In genomic region chr6:506508-506907, GRCh38 we compare ENCODE assay signal across 1 cellular context.
A peak's percentile ranks its signal among the peaks of the same experiment; 100 is the strongest.
TF ChIP-seq lines count a peak whose summit lies in the region.

No MANE protein-coding gene starts in this region.

TF ChIP-seq in GM12878, 131 proteins besides CTCF, POLR2A, EP300 and RAD21 (continued from another document):
- TF ChIP-seq MEF2B (IDR thresholded peaks at IDR 0.05; ENCODE audit: partially characterized antibody, poor library complexity, severe bottlenecking): no peak
- TF ChIP-seq MTA2 (IDR thresholded peaks at IDR 0.05; ENCODE audit: low read depth): no peak
- no peak for TF ChIP-seq PAX5 (IDR thresholded peaks at IDR 0.05; ENCODE audit: borderline replicate concordance, low read depth, low read length)
- no peak for TF ChIP-seq HDAC6 (IDR thresholded peaks at IDR 0.05; ENCODE audit: unreplicated experiment)
- no peak for TF ChIP-seq MTA3 (IDR thresholded peaks at IDR 0.05; ENCODE audit: borderline replicate concordance, low read length)
- TF ChIP-seq CREB1 (IDR thresholded peaks at IDR 0.05; ENCODE audit: low read depth): no peak
- no peak for TF ChIP-seq NBN (IDR thresholded peaks at IDR 0.05)
- TF ChIP-seq SIN3A (IDR thresholded peaks at IDR 0.05; ENCODE audit: low read depth, low read length): no peak
- TF ChIP-seq PML (IDR thresholded peaks at IDR 0.05; ENCODE audit: low read length): no peak
- TF ChIP-seq NR2C2 (IDR thresholded peaks at IDR 0.05; ENCODE audit: borderline replicate concordance, control insufficient read depth, insufficient read length, low read depth): no peak
- peak; percentile 61; the same call in 1 of the 2 replicates for TF ChIP-seq RELB (IDR thresholded peaks at IDR 0.05; ENCODE audit: low read depth)
TF ChIP-seq in GM12878: peak in this region for 11.
